ENCODE assay signal across 8 cellular contexts in the genomic region with DNA sequence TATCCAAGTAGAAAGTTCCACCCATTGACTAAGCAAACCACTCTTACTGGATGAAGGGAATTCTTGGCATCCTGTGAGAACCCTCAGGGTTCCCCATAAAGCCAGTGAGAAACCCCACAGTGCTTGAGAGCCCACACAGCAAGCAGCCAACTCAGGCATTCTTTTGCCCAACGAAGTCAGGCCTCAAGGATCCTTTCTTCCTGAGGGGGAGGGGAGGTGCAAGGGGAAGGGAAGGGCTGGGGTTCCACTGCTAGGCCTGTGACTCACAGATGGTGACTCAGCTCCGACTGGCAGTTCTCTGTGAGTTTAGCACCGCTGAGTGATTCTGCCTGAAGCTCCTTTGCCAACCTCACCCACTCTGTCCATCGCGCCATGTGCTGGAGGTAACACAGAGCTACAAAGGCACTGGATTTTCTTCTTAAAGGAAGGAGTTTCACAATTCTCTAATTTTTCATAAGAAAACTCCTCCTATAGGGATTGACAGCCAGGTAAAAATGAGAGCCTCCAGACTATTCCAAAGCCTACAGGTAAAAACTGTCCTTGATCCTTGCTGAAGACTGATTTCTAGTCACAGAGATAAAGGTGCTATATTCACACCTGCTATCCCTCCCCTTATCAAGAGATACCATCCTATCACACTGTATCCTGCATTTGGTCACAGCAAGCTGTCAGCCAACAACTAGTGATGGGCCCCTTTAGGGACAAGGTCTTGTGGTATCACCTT. TPM values are rescaled to one million over a fixed set of nuclear protein-coding genes. Genes with fewer than 3 reads are reported as not detected.
DNase-seq lines count a peak whose midpoint lies in the region; TF ChIP-seq lines count a peak whose summit lies in the region.

No MANE protein-coding gene starts in this region.

- peaks cover 80% of the 10 kb centered on the region for H3K36me3 ChIP-seq in osteoblast (ENCODE audit: insufficient read depth, low read length)

- peak overlapping the region; percentile 45 for H3K4me2 ChIP-seq in osteoblast (ENCODE audit: insufficient read depth, low read length)

- H3K27ac ChIP-seq in osteoblast (ENCODE audit: low read depth, low read length) (peak overlapping the region; percentile 62), temporal lobe (ENCODE audit: low read depth, low read length) (peak overlapping the region; percentile 19)

- no peak for TF ChIP-seq CTCF in osteoblast (IDR thresholded peaks at IDR 0.05; ENCODE audit: extremely low read depth, low read depth, low read length)
- no peak for TF ChIP-seq CTCF in GM10266 (IDR thresholded peaks at IDR 0.05; ENCODE audit: control insufficient read depth, insufficient read depth, low read depth, missing control alignments)

- no peak overlapping the region for H2AFZ ChIP-seq in osteoblast (ENCODE audit: low read length)

- no peaks in the 10 kb centered on the region for H3K27me3 ChIP-seq in osteoblast (ENCODE audit: insufficient read depth, low read length)

- H3K4me1 ChIP-seq in osteoblast (ENCODE audit: insufficient read depth, low read length) = peaks cover 77% of the 10 kb centered on the region

- H4K20me1 ChIP-seq in osteoblast (ENCODE audit: insufficient read depth, low read length) = peaks cover 80% of the 10 kb centered on the region

- no peak overlapping the region for H3K4me3 ChIP-seq in osteoblast (ENCODE audit: insufficient read depth, low read length)

- peaks cover 82% of the 10 kb centered on the region for H3K79me2 ChIP-seq in osteoblast (ENCODE audit: insufficient read depth, low read length)

- DNase-seq in GOT3 (lab: John Stamatoyannopoulos, UW) = peak; percentile 54
- peak; percentile 97 for DNase-seq in SIG-M5 treated with dmso at 0.1 percent for 504 hours (lab: John Stamatoyannopoulos, UW; ENCODE audit: unreplicated experiment)
- peak; percentile 63 for DNase-seq in activated gamma-delta T cell treated with anti-CD3 and anti-CD28 coated beads, Interleukin-2, amount 50 U/mL, for 16 hours (ENCODE audit: low read depth)
- peak; percentile 96 for DNase-seq in foreskin melanocyte
- peak; percentile 96 for DNase-seq in osteoblast (ENCODE audit: insufficient read length, low spot score, missing footprints)
- DNase-seq in NCI-H187 treated with DMSO at 0.1 percent for 48 hours (lab: John Stamatoyannopoulos, UW) = no peak
- no peak for DNase-seq in GM10266 (ENCODE audit: extremely low spot score)

- H3K9me3 ChIP-seq in osteoblast (ENCODE audit: low read depth, low read length) = no peaks in the 10 kb centered on the region

RNA-seq across cellular contexts. Expression of gene ENO1, which starts 4.8 kb away (rescaled TPM):
- total RNA-seq in osteoblast (1,079 and 1,591 TPM in 2 replicates), temporal lobe (223 TPM)

RNA-seq across cellular contexts. Expression of gene RERE, which starts 56.2 kb away (rescaled TPM):
- total RNA-seq in osteoblast (53.0 and 55.0 TPM in 2 replicates), temporal lobe (674 TPM)

Comparison
In these comparisons a context has a peak if more than half of its experiments do, and no peak if none do; other contexts are left out.
1. DNase-seq: peak in GOT3 (single experiment), SIG-M5 treated with dmso at 0.1 percent for 504 hours (single experiment), activated gamma-delta T cell treated with anti-CD3 and anti-CD28 coated beads, Interleukin-2, amount 50 U/mL, for 16 hours (single experiment), foreskin melanocyte (single experiment) and osteoblast (single experiment); none in NCI-H187 treated with DMSO at 0.1 percent for 48 hours (single experiment) and GM10266 (single experiment).
2. RNA of gene RERE, which starts 56.2 kb away (total RNA-seq): 674 TPM in temporal lobe (single experiment); 53.0 to 55.0 TPM in osteoblast; every median in the first group is over 10 times any median in the second.